In the genomic region with DNA sequence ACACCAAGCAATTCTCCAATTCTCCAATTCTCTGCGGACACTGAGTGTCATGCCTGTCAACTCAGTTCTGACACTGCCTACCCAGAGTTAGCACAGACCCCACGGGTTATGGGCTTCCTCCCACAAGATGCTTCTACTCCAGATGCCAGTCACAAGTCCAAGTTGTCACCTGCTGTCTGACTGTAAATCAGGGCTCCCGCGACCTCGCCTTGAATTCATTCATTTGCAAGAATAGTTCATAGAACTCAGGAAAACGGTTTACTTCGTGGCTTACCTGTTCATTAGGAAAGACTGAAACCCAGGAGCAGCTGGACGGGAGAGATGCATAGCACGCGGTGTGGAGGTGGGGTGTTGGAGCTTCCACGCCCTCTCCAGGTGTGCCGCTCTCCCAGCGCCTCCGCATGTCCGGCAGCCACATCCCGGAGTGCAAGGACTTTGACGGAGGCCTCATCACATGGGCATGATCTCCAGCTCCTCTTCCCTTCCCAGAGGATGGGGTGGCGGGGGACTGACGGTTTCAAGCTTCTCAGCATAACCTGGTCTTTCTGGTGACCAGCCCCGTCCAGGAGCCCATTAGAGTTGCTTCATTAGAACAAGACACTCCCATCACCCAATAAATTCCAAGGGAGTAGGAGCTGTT, we compare ENCODE assay signal across 16 cellular contexts.
DNase-seq lines count a peak whose midpoint lies in the region; ATAC-seq and FAIRE-seq lines count a peak whose summit lies in the region.
"Had no signal": no experiment of that assay in that cellular context is flagged by ENCODE, and none has a peak within 500 bp of the region (broad histone marks: within the 10 kb centered on the region; RNA-seq: fewer than 3 reads in every experiment).

No MANE protein-coding gene starts in this region.

- WGBS in small intestine, 3 donors: 36 to 80% (median 57%) methylated on average over 20 of the region's 20 CpGs

- H3K4me3 Mint-ChIP-seq in T-helper 1 cell treated with Interleukin-12 subunit alpha and Interleukin-12 subunit beta and Interleukin-4 antibody, amounts not matched to agents 30 μg/mL and 1 μg/mL, for 36 hours: no peak overlapping the region
- peak overlapping the region; percentile 36 for H3K4me3 Mint-ChIP-seq in activated naive CD8-positive, alpha-beta T cell treated with anti-CD3 and anti-CD28 coated beads, Interleukin-2, amount 50 U/mL, for 24 hours
- H3K4me3 Mint-ChIP-seq: activated T-cell treated with anti-CD3 and anti-CD28 coated beads, Interleukin-2, amount 50 U/mL, for 4 hours had no signal

- no peak overlapping the region for H3K4me3 ChIP-seq in small intestine (ENCODE audit: low read depth in 1 of 2, low read length in 2 of 2)
- H3K4me3 ChIP-seq: uterus had no signal

- H3K36me3 Mint-ChIP-seq in T-helper 1 cell treated with Interleukin-12 subunit alpha and Interleukin-12 subunit beta and Interleukin-4 antibody, amounts not matched to agents 30 μg/mL and 1 μg/mL, for 36 hours (ENCODE audit: low read depth): peaks cover 7% of the 10 kb centered on the region
- peaks cover 27% of the 10 kb centered on the region for H3K36me3 Mint-ChIP-seq in activated naive CD8-positive, alpha-beta T cell treated with anti-CD3 and anti-CD28 coated beads, Interleukin-2, amount 50 U/mL, for 24 hours (ENCODE audit: low read depth)

- H3K9me3 ChIP-seq in KOPT-K1 (ENCODE audit: insufficient read depth, low read length, poor library complexity, severe bottlenecking): no peaks in the 10 kb centered on the region
- no peaks in the 10 kb centered on the region for H3K9me3 ChIP-seq in small intestine (ENCODE audit: control insufficient read depth, low read depth)
- H3K9me3 ChIP-seq: uterus had no signal

- FAIRE-seq in small intestine (lab: Jason Lieb, UNC): no peak

- peak overlapping the region; percentile 76 for H3K27ac Mint-ChIP-seq in T-helper 1 cell treated with Interleukin-12 subunit alpha and Interleukin-12 subunit beta and Interleukin-4 antibody, amounts not matched to agents 30 μg/mL and 1 μg/mL, for 36 hours
- H3K27ac Mint-ChIP-seq in activated naive CD8-positive, alpha-beta T cell treated with anti-CD3 and anti-CD28 coated beads, Interleukin-2, amount 50 U/mL, for 24 hours: peak overlapping the region; percentile 93

- no peaks in the 10 kb centered on the region for H3K27me3 ChIP-seq in small intestine (ENCODE audit: control insufficient read depth in 2 of 2, insufficient read depth in 2 of 2, low read length in 2 of 2)
- H3K27me3 ChIP-seq: uterus had no signal

- no peak for ATAC-seq in activated naive CD8-positive, alpha-beta T cell treated with anti-CD3 and anti-CD28 coated beads, Interleukin-2, amount 50 U/mL, for 24 hours
- no peak for ATAC-seq in HG02885 (IDR thresholded peaks at IDR 0.05; ENCODE audit: poor library complexity, unreplicated experiment)
- ATAC-seq: Right ventricle myocardium inferior had no signal

- H3K4me1 Mint-ChIP-seq in T-helper 1 cell treated with Interleukin-12 subunit alpha and Interleukin-12 subunit beta and Interleukin-4 antibody, amounts not matched to agents 30 μg/mL and 1 μg/mL, for 36 hours (ENCODE audit: low read depth): peaks cover 26% of the 10 kb centered on the region
- peaks cover 58% of the 10 kb centered on the region for H3K4me1 Mint-ChIP-seq in activated naive CD8-positive, alpha-beta T cell treated with anti-CD3 and anti-CD28 coated beads, Interleukin-2, amount 50 U/mL, for 24 hours

- no peaks in the 10 kb centered on the region for H3K9me3 Mint-ChIP-seq in T-helper 1 cell treated with Interleukin-12 subunit alpha and Interleukin-12 subunit beta and Interleukin-4 antibody, amounts not matched to agents 30 μg/mL and 1 μg/mL, for 36 hours
- H3K9me3 Mint-ChIP-seq in activated naive CD8-positive, alpha-beta T cell treated with anti-CD3 and anti-CD28 coated beads, Interleukin-2, amount 50 U/mL, for 24 hours: no peaks in the 10 kb centered on the region
- H3K9me3 Mint-ChIP-seq: activated T-cell treated with anti-CD3 and anti-CD28 coated beads, Interleukin-2, amount 50 U/mL, for 4 hours had no signal

- H3K36me3 ChIP-seq in KOPT-K1 (ENCODE audit: insufficient read depth, low read length) (peaks cover 95% of the 10 kb centered on the region), small intestine (ENCODE audit: control insufficient read depth in 2 of 2, insufficient read depth in 2 of 2, low read length in 2 of 2) (no peaks in the 10 kb centered on the region)
- H3K36me3 ChIP-seq: uterus had no signal

- DNase-seq in T-helper 1 cell: no peak
- no peak for DNase-seq in activated naive CD8-positive, alpha-beta T cell treated with anti-CD3 and anti-CD28 coated beads, Interleukin-2, amount 50 U/mL, for 24 hours
- peak; percentile 55 for DNase-seq in small intestine
- DNase-seq in OCI-M2 (lab: John Stamatoyannopoulos, UW; ENCODE audit: unreplicated experiment): no peak
- DNase-seq in SHP77 (lab: John Stamatoyannopoulos, UW): no peak
- DNase-seq: ACHN; activated T-cell treated with anti-CD3 and anti-CD28 coated beads, Interleukin-2, amount 50 U/mL, for 4 hours; central memory CD4-positive, alpha-beta T cell; hypothalamus; NCI-H524 had no signal

- H3K4me1 ChIP-seq in small intestine (ENCODE audit: control insufficient read depth in 2 of 2, insufficient read depth in 1 of 2, low read depth in 1 of 2, low read length in 1 of 2): peaks cover 4 to 9% of the 10 kb centered on the region in 2 donors
- H3K4me1 ChIP-seq: uterus had no signal

- peak overlapping the region; percentile 86 for H3K27ac ChIP-seq in KOPT-K1 (ENCODE audit: low read depth, low read length, poor library complexity, severe bottlenecking)
- peak overlapping the region in 1 of 2 donors; percentile 42 for H3K27ac ChIP-seq in small intestine (ENCODE audit: low read depth in 1 of 2, low read length in 1 of 2)
- H3K27ac ChIP-seq: epithelial cell of prostate had no signal

- no peaks in the 10 kb centered on the region for H3K27me3 Mint-ChIP-seq in T-helper 1 cell treated with Interleukin-12 subunit alpha and Interleukin-12 subunit beta and Interleukin-4 antibody, amounts not matched to agents 30 μg/mL and 1 μg/mL, for 36 hours (ENCODE audit: low read depth)
- no peaks in the 10 kb centered on the region for H3K27me3 Mint-ChIP-seq in activated naive CD8-positive, alpha-beta T cell treated with anti-CD3 and anti-CD28 coated beads, Interleukin-2, amount 50 U/mL, for 24 hours
